ENCODE assay signal across 18 cellular contexts in the genomic region with DNA sequence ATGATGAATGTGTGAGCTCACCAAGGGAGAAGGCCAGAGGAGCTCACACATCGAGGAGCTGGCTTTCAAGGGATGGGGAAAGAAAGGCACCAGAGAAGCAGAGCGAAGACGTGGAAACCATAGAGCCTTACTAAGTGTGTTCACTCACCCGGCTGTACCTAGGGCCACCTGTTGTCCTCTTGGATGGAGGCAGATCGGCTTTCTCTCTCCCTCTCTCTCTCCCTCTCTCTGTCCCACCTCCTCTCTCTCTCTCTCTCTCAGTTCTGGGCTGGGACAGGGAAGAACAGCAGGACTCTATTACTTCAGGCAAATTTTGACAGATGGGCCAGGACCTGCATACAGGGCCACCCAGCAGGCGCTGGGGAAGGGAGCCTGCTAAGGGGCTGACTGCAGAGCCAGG.
DNase-seq lines count a peak whose midpoint lies in the region; ATAC-seq and TF ChIP-seq lines count a peak whose summit lies in the region.
"Had no signal": no experiment of that assay in that cellular context is flagged by ENCODE, and none has a peak within 500 bp of the region (broad histone marks: within the 10 kb centered on the region; RNA-seq: fewer than 3 reads in every experiment).

No MANE protein-coding gene starts in this region.

- H3K4me1 Mint-ChIP-seq in stimulated activated effector memory CD8-positive, alpha-beta T cell treated with anti-CD3 and anti-CD28 coated beads, Interleukin-12 subunit alpha, Interleukin-12 subunit beta, amount 100 ng/mL, for 72 hours: peaks cover 30% of the 10 kb centered on the region
- peaks cover 24% of the 10 kb centered on the region for H3K4me1 Mint-ChIP-seq in activated CD8-positive, alpha-beta T cell treated with anti-CD3 and anti-CD28 coated beads for 36 hours (ENCODE audit: low read depth)

- POLR2A ChIA-PET in activated CD8-positive, alpha-beta T cell treated with anti-CD3 and anti-CD28 coated beads for 36 hours (lab: Charles Lee): no interaction called here

- no peak for ATAC-seq in stimulated activated effector memory CD8-positive, alpha-beta T cell treated with anti-CD3 and anti-CD28 coated beads, Interleukin-12 subunit alpha, Interleukin-12 subunit beta, amount 100 ng/mL, for 72 hours
- no peak for ATAC-seq in activated CD8-positive, alpha-beta T cell treated with anti-CD3 and anti-CD28 coated beads for 36 hours
- ATAC-seq: PC-3 had no signal

- H3K27me3 ChIP-seq in effector memory CD4-positive, alpha-beta T cell (replicated peaks; ENCODE audit: control insufficient read depth, insufficient read depth, low read length, poor library complexity, severe bottlenecking): no peaks in the 10 kb centered on the region

- H3K9me3 Mint-ChIP-seq in stimulated activated effector memory CD8-positive, alpha-beta T cell treated with anti-CD3 and anti-CD28 coated beads, Interleukin-12 subunit alpha, Interleukin-12 subunit beta, amount 100 ng/mL, for 72 hours: no peaks in the 10 kb centered on the region
- peaks cover 2% of the 10 kb centered on the region for H3K9me3 Mint-ChIP-seq in activated CD8-positive, alpha-beta T cell treated with anti-CD3 and anti-CD28 coated beads for 36 hours

- no peak overlapping the region for H3K4me3 ChIP-seq in effector memory CD4-positive, alpha-beta T cell (ENCODE audit: insufficient read depth, low read depth, low read length, poor library complexity, severe bottlenecking)

- DNase-seq in NCI-H2171 treated with DMSO at 0.1 percent for 48 hours (lab: John Stamatoyannopoulos, UW) (peak; percentile 67), NCI-H2171 (lab: John Stamatoyannopoulos, UW) (no peak), NCI-H446 (lab: John Stamatoyannopoulos, UW) (peak; percentile 21 to 64), cerebellar cortex (ENCODE audit: low spot score) (peak; percentile 82), A172 (ENCODE audit: low spot score) (no peak)
- DNase-seq in stimulated activated effector memory CD8-positive, alpha-beta T cell treated with anti-CD3 and anti-CD28 coated beads, Interleukin-12 subunit alpha, Interleukin-12 subunit beta, amount 100 ng/mL, for 72 hours (ENCODE audit: low spot score in 2 of 2): no peak
- DNase-seq in effector memory CD4-positive, alpha-beta T cell: no peak
- DNase-seq in activated CD8-positive, alpha-beta T cell treated with anti-CD3 and anti-CD28 coated beads for 36 hours: no peak
- DNase-seq: ACHN, Calu3, Karpas-422, NCI-H1092, NCI-H1436, NCI-H187, NCI-H2081 treated with DMSO at 0.1 percent for 48 hours, PC-3, SK-N-SH had no signal

- H3K4me3 Mint-ChIP-seq in stimulated activated effector memory CD8-positive, alpha-beta T cell treated with anti-CD3 and anti-CD28 coated beads, Interleukin-12 subunit alpha, Interleukin-12 subunit beta, amount 100 ng/mL, for 72 hours: no peak overlapping the region
- no peak overlapping the region for H3K4me3 Mint-ChIP-seq in activated CD8-positive, alpha-beta T cell treated with anti-CD3 and anti-CD28 coated beads for 36 hours

- intact Hi-C loops in activated CD8-positive, alpha-beta T cell treated with anti-CD3 and anti-CD28 coated beads for 36 hours (cut with micrococcal nuclease): no loop called here

- H3K36me3 Mint-ChIP-seq in stimulated activated effector memory CD8-positive, alpha-beta T cell treated with anti-CD3 and anti-CD28 coated beads, Interleukin-12 subunit alpha, Interleukin-12 subunit beta, amount 100 ng/mL, for 72 hours: no peaks in the 10 kb centered on the region
- H3K36me3 Mint-ChIP-seq in activated CD8-positive, alpha-beta T cell treated with anti-CD3 and anti-CD28 coated beads for 36 hours (ENCODE audit: low read depth): no peaks in the 10 kb centered on the region

- CTCF ChIA-PET in activated CD8-positive, alpha-beta T cell treated with anti-CD3 and anti-CD28 coated beads for 36 hours (lab: Charles Lee): no interaction called here

- H3K27ac ChIP-seq in effector memory CD4-positive, alpha-beta T cell (ENCODE audit: insufficient read depth, low read length, poor library complexity, severe bottlenecking): no peak overlapping the region
- H3K27ac ChIP-seq: 22Rv1 had no signal

- H3K4me1 ChIP-seq in effector memory CD4-positive, alpha-beta T cell (ENCODE audit: control insufficient read depth, insufficient read depth, low read length, poor library complexity, severe bottlenecking): no peaks in the 10 kb centered on the region

- no peaks in the 10 kb centered on the region for H3K27me3 Mint-ChIP-seq in activated CD8-positive, alpha-beta T cell treated with anti-CD3 and anti-CD28 coated beads for 36 hours

- H3K27ac Mint-ChIP-seq in stimulated activated effector memory CD8-positive, alpha-beta T cell treated with anti-CD3 and anti-CD28 coated beads, Interleukin-12 subunit alpha, Interleukin-12 subunit beta, amount 100 ng/mL, for 72 hours: peak overlapping the region; percentile 7
- H3K27ac Mint-ChIP-seq in activated CD8-positive, alpha-beta T cell treated with anti-CD3 and anti-CD28 coated beads for 36 hours: no peak overlapping the region

- no peak for TF ChIP-seq CTCF in activated CD8-positive, alpha-beta T cell treated with anti-CD3 and anti-CD28 coated beads for 36 hours (IDR thresholded peaks at IDR 0.05)

- no peaks in the 10 kb centered on the region for H3K9me3 ChIP-seq in effector memory CD4-positive, alpha-beta T cell (ENCODE audit: control insufficient read depth, low read length)
- H3K9me3 ChIP-seq: SK-N-SH had no signal

- H3K36me3 ChIP-seq in effector memory CD4-positive, alpha-beta T cell (ENCODE audit: control insufficient read depth, insufficient read depth, low read length): no peaks in the 10 kb centered on the region

Comparison
In these comparisons a context has a peak if more than half of its experiments do, and no peak if none do; other contexts are left out.
1. DNase-seq: peak in NCI-H2171 treated with DMSO at 0.1 percent for 48 hours (single experiment), NCI-H446 (2 of 2) and cerebellar cortex (single experiment); none in NCI-H2171 (single experiment), stimulated activated effector memory CD8-positive, alpha-beta T cell treated with anti-CD3 and anti-CD28 coated beads, Interleukin-12 subunit alpha, Interleukin-12 subunit beta, amount 100 ng/mL, for 72 hours (0 of 2), effector memory CD4-positive, alpha-beta T cell (0 of 3), A172 (single experiment) and activated CD8-positive, alpha-beta T cell treated with anti-CD3 and anti-CD28 coated beads for 36 hours (single experiment).